Comparison of ENCODE assay signal across 25 cellular contexts in the genomic region with DNA sequence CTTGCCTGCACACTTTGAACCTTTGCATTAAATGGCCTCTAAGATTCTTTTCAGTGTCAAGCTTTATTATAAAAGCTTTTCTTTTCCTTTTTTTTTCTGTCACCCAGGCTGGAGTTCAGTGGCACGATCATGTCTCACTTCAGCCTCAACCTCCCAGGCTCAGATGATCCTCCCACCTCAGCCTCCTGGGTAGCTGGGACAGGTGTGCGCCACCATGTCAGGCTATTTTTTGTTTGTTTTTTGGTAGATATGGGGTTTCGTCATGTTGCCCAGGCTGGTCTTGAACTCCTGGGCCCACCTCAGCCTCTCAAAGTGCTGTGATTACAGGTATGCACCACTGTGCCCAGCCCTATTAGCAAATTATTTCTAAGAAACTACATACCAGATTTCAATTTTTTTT.
"Had no signal": no experiment of that assay in that cellular context is flagged by ENCODE, and none has a peak within 500 bp of the region (broad histone marks: within the 10 kb centered on the region; RNA-seq: fewer than 3 reads in every experiment).

No MANE protein-coding gene starts in this region.

- H3K4me3 Mint-ChIP-seq: activated T-cell treated with anti-CD3 and anti-CD28 coated beads, Interleukin-2, amount 50 U/mL, for 4 hours; memory B cell; T-helper 17 cell had no signal

- H3K4me3 ChIP-seq: body of pancreas, esophagus squamous epithelium, gastroesophageal sphincter, sigmoid colon, testis, upper lobe of left lung had no signal

- H3K9me3 Mint-ChIP-seq: activated T-cell treated with anti-CD3 and anti-CD28 coated beads, Interleukin-2, amount 50 U/mL, for 4 hours; activated T-helper 2 cell treated with anti-CD3 and anti-CD28 coated beads, Interferon-gamma antibody, Interleukin-2, Interleukin-4, amounts not matched to agents 10 μg/mL and 5 μg/mL and 100 μg/mL, durations not matched to agents 14 hours and 24 hours and 36 hours; memory B cell had no signal

- FAIRE-seq: colon had no signal

- H3K36me3 Mint-ChIP-seq: memory B cell had no signal

- H3K27ac Mint-ChIP-seq: activated T-helper 2 cell treated with anti-CD3 and anti-CD28 coated beads, Interferon-gamma antibody, Interleukin-2, Interleukin-4, amounts not matched to agents 10 μg/mL and 5 μg/mL and 100 μg/mL, durations not matched to agents 14 hours and 24 hours and 36 hours; memory B cell; T-helper 17 cell had no signal

- H3K27ac ChIP-seq: body of pancreas, gastroesophageal sphincter, sigmoid colon, testis, upper lobe of left lung had no signal

- H3K27me3 Mint-ChIP-seq: memory B cell had no signal

- DNase-seq: activated CD4-positive, alpha-beta T cell treated with anti-CD3 and anti-CD28 coated beads for 4 hours; activated CD4-positive, alpha-beta T cell treated with anti-CD3 and anti-CD28 coated beads, Interleukin-2, amount 50 U/mL, for 48 hours; activated CD4-positive, CD25-positive, alpha-beta regulatory T cell; activated CD8-positive, alpha-beta memory T cell treated with anti-CD3 and anti-CD28 coated beads, Interleukin-2, amount 50 U/mL, for 48 hours; activated naive CD4-positive, alpha-beta T cell treated with Interleukin-2 at 50 U/mL for 16 hours; activated T-cell treated with anti-CD3 and anti-CD28 coated beads, Interleukin-2, amount 50 U/mL, for 4 hours; body of pancreas; central memory CD4-positive, alpha-beta T cell; esophagus squamous epithelium; head of caudate nucleus; hypothalamus; nucleus accumbens; posterior cingulate gyrus; sigmoid colon; stimulated activated CD4-positive, alpha-beta T cell treated with anti-CD3 and anti-CD28 coated beads, Interleukin-2, amount 100 ng/mL, for 48 hours; stimulated activated CD8-positive, alpha-beta memory T cell treated with anti-CD3 and anti-CD28 coated beads, Interleukin-4, amount 100 ng/mL, for 48 hours; stimulated activated naive CD4-positive, alpha-beta T cell; SW 1271; T-helper 17 cell; testis; upper lobe of left lung had no signal

- H3K36me3 ChIP-seq: esophagus squamous epithelium, gastroesophageal sphincter, sigmoid colon, upper lobe of left lung had no signal

- H3K9me3 ChIP-seq: body of pancreas, esophagus squamous epithelium, gastroesophageal sphincter, sigmoid colon, testis, upper lobe of left lung had no signal
